15 cellular contexts compared by ENCODE assay signal in the genomic region with DNA sequence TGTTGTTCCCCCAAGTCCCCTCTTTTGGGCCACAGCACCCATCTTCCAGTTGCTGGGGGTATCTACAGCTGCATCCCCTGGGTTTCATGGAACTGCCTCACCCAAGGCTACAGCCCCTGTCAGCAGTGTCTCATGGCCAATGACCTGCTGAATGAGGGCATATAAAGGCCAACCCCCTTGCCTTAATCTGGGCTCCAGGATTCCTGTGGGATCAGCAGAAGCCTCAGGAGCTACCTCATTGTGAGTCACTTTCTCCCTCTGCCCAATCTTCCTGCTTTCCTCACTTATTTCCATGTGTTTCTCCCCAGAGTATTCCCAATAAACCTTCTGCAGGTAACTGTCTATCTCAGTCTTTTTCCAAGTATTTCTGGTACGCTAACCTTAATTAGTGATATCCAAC. TPM values are rescaled to one million over a fixed set of nuclear protein-coding genes. Genes with fewer than 3 reads are reported as not detected.
DNase-seq lines count a peak whose midpoint lies in the region; ATAC-seq and TF ChIP-seq lines count a peak whose summit lies in the region.
"Had no signal": no experiment of that assay in that cellular context is flagged by ENCODE, and none has a peak within 500 bp of the region (broad histone marks: within the 10 kb centered on the region; RNA-seq: fewer than 3 reads in every experiment).

No MANE protein-coding gene starts in this region.

- in situ Hi-C loops in ACHN (cut with HindIII; ENCODE audit: low pct_ligation_motif_present, low pct_unique_long_range_greater_than_20kb, low sequenced_read_pairs): no loop called here

- no peak overlapping the region for H3K4me3 Mint-ChIP-seq in effector memory CD8-positive, alpha-beta T cell
- H3K4me3 Mint-ChIP-seq in WTC11: no peak overlapping the region
- H3K4me3 Mint-ChIP-seq: activated naive CD4-positive, alpha-beta T cell treated with anti-CD3 and anti-CD28 coated beads, Interleukin-2, amount 10 ng/mL, durations not matched to agents 7 days and 5 days; central memory CD8-positive, alpha-beta T cell; IgD-negative memory B cell had no signal

- no peaks in the 10 kb centered on the region for H3K36me3 ChIP-seq in upper lobe of left lung

- no peak overlapping the region for H3K27ac Mint-ChIP-seq in effector memory CD8-positive, alpha-beta T cell
- H3K27ac Mint-ChIP-seq in WTC11: no peak overlapping the region
- H3K27ac Mint-ChIP-seq: activated naive CD4-positive, alpha-beta T cell treated with anti-CD3 and anti-CD28 coated beads, Interleukin-2, amount 10 ng/mL, durations not matched to agents 7 days and 5 days; IgD-negative memory B cell had no signal

- CTCF ChIA-PET in HEK293T (lab: Yijun Ruan, JAX) (interaction anchor here (1.4 to 1.6 kb wide), 5 partner anchors 12 to 89 kb away, joined by 4 to 7 read pairs (median 5); no protein-coding TSS in a partner anchor), WTC11 (lab: Charles Lee) (interaction anchor here (0.9 to 2.3 kb wide), 19 partner anchors 9 to 410 kb away, joined by 3 to 24 read pairs (median 5); a partner anchor contains a TSS)

- H3K27me3 Mint-ChIP-seq in effector memory CD8-positive, alpha-beta T cell: peaks cover 36 to 37% of the 10 kb centered on the region in 2 donors
- no peaks in the 10 kb centered on the region for H3K27me3 Mint-ChIP-seq in WTC11 (ENCODE audit: low read depth)
- H3K27me3 Mint-ChIP-seq: activated naive CD4-positive, alpha-beta T cell treated with anti-CD3 and anti-CD28 coated beads, Interleukin-2, amount 10 ng/mL, durations not matched to agents 7 days and 5 days had no signal

- H3K4me3 ChIP-seq in foreskin fibroblast (ENCODE audit: low read depth in 1 of 2, low read length in 2 of 2) (no peak overlapping the region), upper lobe of left lung (no peak overlapping the region)
- H3K4me3 ChIP-seq: testis had no signal

- no peak for TF ChIP-seq POLR2A in upper lobe of left lung (IDR thresholded peaks at IDR 0.05)

- no peaks in the 10 kb centered on the region for H3K4me1 Mint-ChIP-seq in effector memory CD8-positive, alpha-beta T cell (ENCODE audit: low read depth in 2 of 2)
- peaks cover 2% of the 10 kb centered on the region for H3K4me1 Mint-ChIP-seq in WTC11
- H3K4me1 Mint-ChIP-seq: central memory CD8-positive, alpha-beta T cell; IgD-negative memory B cell had no signal

- DNase-seq in ACHN (peak; percentile 87), HEK293T (ENCODE audit: extremely low spot score) (peak; percentile 5), SW 1271 (lab: John Stamatoyannopoulos, UW) (peak; percentile 30 to 40), foreskin fibroblast (peak; percentile 74 to 88), upper lobe of left lung (no peak), WTC11 (ENCODE audit: low spot score) (no peak), NCI-H1417 treated with DMSO at 0.1 percent for 48 hours (lab: John Stamatoyannopoulos, UW) (no peak)
- no peak for DNase-seq in effector memory CD8-positive, alpha-beta T cell
- DNase-seq: AML-193, NCI-H774, testis had no signal

- ATAC-seq in effector memory CD8-positive, alpha-beta T cell (replicated peaks): no peak
- ATAC-seq in upper lobe of left lung (ENCODE audit: low FRiP score in 2 of 2) (no peak), WTC11 (no peak)

- no peak overlapping the region for H3K27ac ChIP-seq in upper lobe of left lung
- H3K27ac ChIP-seq: testis had no signal

- 94 to 95% methylated on average over 1 of the region's 1 CpG for WGBS in upper lobe of left lung, 2 donors

- H3K27me3 ChIP-seq in upper lobe of left lung: no peaks in the 10 kb centered on the region
- H3K27me3 ChIP-seq: testis had no signal

- H3K9me3 ChIP-seq in upper lobe of left lung: no peaks in the 10 kb centered on the region
- H3K9me3 ChIP-seq: testis had no signal

- no peaks in the 10 kb centered on the region for H3K36me3 Mint-ChIP-seq in effector memory CD8-positive, alpha-beta T cell (ENCODE audit: insufficient read depth)
- H3K36me3 Mint-ChIP-seq in WTC11: no peaks in the 10 kb centered on the region
- H3K36me3 Mint-ChIP-seq: activated naive CD4-positive, alpha-beta T cell treated with anti-CD3 and anti-CD28 coated beads, Interleukin-2, amount 10 ng/mL, durations not matched to agents 7 days and 5 days; IgD-negative memory B cell had no signal

- TF ChIP-seq EP300 in upper lobe of left lung (IDR thresholded peaks at IDR 0.05): no peak

- TF ChIP-seq CTCF in foreskin fibroblast (IDR thresholded peaks at IDR 0.05; ENCODE audit: low read depth, low read length): no peak
- TF ChIP-seq CTCF in upper lobe of left lung (IDR thresholded peaks at IDR 0.05): no peak
- no peak for TF ChIP-seq CTCF in WTC11 (IDR thresholded peaks at IDR 0.05)

- no peaks in the 10 kb centered on the region for H3K4me1 ChIP-seq in upper lobe of left lung
- H3K4me1 ChIP-seq: testis had no signal

- POLR2A ChIA-PET in HEK293T (lab: Yijun Ruan, JAX): no interaction called here
- POLR2A ChIA-PET in WTC11 (lab: Charles Lee): no interaction called here

- no peaks in the 10 kb centered on the region for H3K9me3 Mint-ChIP-seq in effector memory CD8-positive, alpha-beta T cell
- peaks cover 12% of the 10 kb centered on the region; the same call in 1 of the 2 replicates for H3K9me3 Mint-ChIP-seq in WTC11
- H3K9me3 Mint-ChIP-seq: activated naive CD4-positive, alpha-beta T cell treated with anti-CD3 and anti-CD28 coated beads, Interleukin-2, amount 10 ng/mL, durations not matched to agents 7 days and 5 days; central memory CD8-positive, alpha-beta T cell had no signal

TF ChIP-seq in HEK293T, 16 proteins besides CTCF, POLR2A, EP300 and RAD21:
- no peak for TF ChIP-seq HDGF (IDR thresholded peaks at IDR 0.05; ENCODE audit: borderline replicate concordance)
- TF ChIP-seq, protein P1, sequence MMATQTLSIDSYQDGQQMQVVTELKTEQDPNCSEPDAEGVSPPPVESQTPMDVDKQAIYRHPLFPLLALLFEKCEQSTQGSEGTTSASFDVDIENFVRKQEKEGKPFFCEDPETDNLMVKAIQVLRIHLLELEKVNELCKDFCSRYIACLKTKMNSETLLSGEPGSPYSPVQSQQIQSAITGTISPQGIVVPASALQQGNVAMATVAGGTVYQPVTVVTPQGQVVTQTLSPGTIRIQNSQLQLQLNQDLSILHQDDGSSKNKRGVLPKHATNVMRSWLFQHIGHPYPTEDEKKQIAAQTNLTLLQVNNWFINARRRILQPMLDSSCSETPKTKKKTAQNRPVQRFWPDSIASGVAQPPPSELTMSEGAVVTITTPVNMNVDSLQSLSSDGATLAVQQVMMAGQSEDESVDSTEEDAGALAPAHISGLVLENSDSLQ (IDR thresholded peaks at IDR 0.05): no peak
- no peak for TF ChIP-seq ZNF384 (IDR thresholded peaks at IDR 0.05)
- TF ChIP-seq ARNT (IDR thresholded peaks at IDR 0.05): no peak
- no peak for TF ChIP-seq FOXM1 (IDR thresholded peaks at IDR 0.05; ENCODE audit: borderline replicate concordance)

TF ChIP-seq in WTC11, 78 proteins besides CTCF, POLR2A, EP300 and RAD21:
- TF ChIP-seq, protein P2, sequence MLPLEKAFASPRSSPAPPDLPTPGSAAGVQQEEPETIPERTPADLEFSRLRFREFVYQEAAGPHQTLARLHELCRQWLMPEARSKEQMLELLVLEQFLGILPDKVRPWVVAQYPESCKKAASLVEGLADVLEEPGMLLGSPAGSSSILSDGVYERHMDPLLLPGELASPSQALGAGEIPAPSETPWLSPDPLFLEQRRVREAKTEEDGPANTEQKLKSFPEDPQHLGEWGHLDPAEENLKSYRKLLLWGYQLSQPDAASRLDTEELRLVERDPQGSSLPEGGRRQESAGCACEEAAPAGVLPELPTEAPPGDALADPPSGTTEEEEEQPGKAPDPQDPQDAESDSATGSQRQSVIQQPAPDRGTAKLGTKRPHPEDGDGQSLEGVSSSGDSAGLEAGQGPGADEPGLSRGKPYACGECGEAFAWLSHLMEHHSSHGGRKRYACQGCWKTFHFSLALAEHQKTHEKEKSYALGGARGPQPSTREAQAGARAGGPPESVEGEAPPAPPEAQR (CRISPR knock-in tag; IDR thresholded peaks at IDR 0.05): no peak
- TF ChIP-seq MYBL2 (CRISPR knock-in tag; IDR thresholded peaks at IDR 0.05) (no peak), EMX1 (CRISPR knock-in tag; IDR thresholded peaks at IDR 0.05) (no peak), HMGA2 (CRISPR knock-in tag; IDR thresholded peaks at IDR 0.05) (no peak), RORB (CRISPR knock-in tag; IDR thresholded peaks at IDR 0.05) (no peak), ESRRA (CRISPR knock-in tag; IDR thresholded peaks at IDR 0.05; ENCODE audit: borderline replicate concordance) (no peak)
- TF ChIP-seq, protein P3, sequence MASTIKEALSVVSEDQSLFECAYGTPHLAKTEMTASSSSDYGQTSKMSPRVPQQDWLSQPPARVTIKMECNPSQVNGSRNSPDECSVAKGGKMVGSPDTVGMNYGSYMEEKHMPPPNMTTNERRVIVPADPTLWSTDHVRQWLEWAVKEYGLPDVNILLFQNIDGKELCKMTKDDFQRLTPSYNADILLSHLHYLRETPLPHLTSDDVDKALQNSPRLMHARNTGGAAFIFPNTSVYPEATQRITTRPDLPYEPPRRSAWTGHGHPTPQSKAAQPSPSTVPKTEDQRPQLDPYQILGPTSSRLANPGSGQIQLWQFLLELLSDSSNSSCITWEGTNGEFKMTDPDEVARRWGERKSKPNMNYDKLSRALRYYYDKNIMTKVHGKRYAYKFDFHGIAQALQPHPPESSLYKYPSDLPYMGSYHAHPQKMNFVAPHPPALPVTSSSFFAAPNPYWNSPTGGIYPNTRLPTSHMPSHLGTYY (CRISPR knock-in tag; IDR thresholded peaks at IDR 0.05): no peak
TF ChIP-seq in WTC11: peak in this region for 0.

RNA-seq across cellular contexts. Expression of a gene that starts 37.3 kb away (rescaled TPM):
- total RNA-seq in upper lobe of left lung (not detected), WTC11 (2021) (10.6 to 12.0 TPM (median 10.9 TPM) in 3 replicates)
- total RNA-seq: omental fat pad had no signal

Comparison
In these comparisons a context has a peak if more than half of its experiments do, and no peak if none do; other contexts are left out.
1. DNase-seq: peak in ACHN (single experiment), HEK293T (single experiment), SW 1271 (2 of 2) and foreskin fibroblast (2 of 2); none in effector memory CD8-positive, alpha-beta T cell (0 of 3), upper lobe of left lung (0 of 2), WTC11 (single experiment) and NCI-H1417 treated with DMSO at 0.1 percent for 48 hours (single experiment).
2. RNA of a gene that starts 37.3 kb away (total RNA-seq): 10.6 to 12.0 TPM in WTC11; not detected in upper lobe of left lung; every median in the first group is over 10 times any median in the second.